In genomic region chr2:47118581-47118980, GRCh38 we compare ENCODE assay signal across 19 cellular contexts. TPM values are rescaled to one million over a fixed set of nuclear protein-coding genes. Genes with fewer than 3 reads are reported as not detected.
DNase-seq lines count a peak whose midpoint lies in the region; ATAC-seq and TF ChIP-seq lines count a peak whose summit lies in the region.
"Had no signal": no experiment of that assay in that cellular context is flagged by ENCODE, and none has a peak within 500 bp of the region (broad histone marks: within the 10 kb centered on the region; RNA-seq: fewer than 3 reads in every experiment).

No MANE protein-coding gene starts in this region.

- H3K27ac ChIP-seq in esophagus muscularis mucosa (replicated peaks in 1 of 4) = no peak overlapping the region
- no peak overlapping the region for H3K27ac ChIP-seq in hepatocyte
- H3K27ac ChIP-seq in heart right ventricle = no peak overlapping the region
- H3K27ac ChIP-seq: BLaER1, KMS-11 had no signal

- peak; percentile 13; the same call in 2 of the 3 replicates for ATAC-seq in SK-N-SH treated with all-trans-retinoic acid at 6 μM for 48 hours
- ATAC-seq in heart right ventricle = no peak

- TF ChIP-seq EP300 in esophagus muscularis mucosa (IDR thresholded peaks at IDR 0.05) = no peak

- no peaks in the 10 kb centered on the region for H4K20me1 ChIP-seq in hepatocyte (ENCODE audit: insufficient read depth, poor library complexity, severe bottlenecking)
- H4K20me1 ChIP-seq: BLaER1 had no signal

- intact Hi-C loops in esophagus muscularis mucosa (cut with DNase I) = no loop called here
- intact Hi-C loops in heart right ventricle (cut with DNase I) = no loop called here

- H3K27me3 ChIP-seq in esophagus muscularis mucosa (no peaks in the 10 kb centered on the region), hepatocyte (no peaks in the 10 kb centered on the region), heart right ventricle (no peaks in the 10 kb centered on the region)
- H3K27me3 ChIP-seq: BLaER1 had no signal

- DNase-seq in HFFc6 = no peak
- peak; percentile 47 for DNase-seq in esophagus muscularis mucosa (ENCODE audit: extremely low spot score)
- DNase-seq in osteocyte (ENCODE audit: extremely low spot score, unreplicated experiment) = no peak
- DNase-seq in hepatocyte (ENCODE audit: low spot score) = no peak
- no peak for DNase-seq in heart right ventricle
- no peak for DNase-seq in activated CD4-positive, CD25-positive, alpha-beta regulatory T cell treated with anti-CD3 and anti-CD28 coated beads, Interleukin-2, amount 50 U/mL, for 72 hours
- no peak for DNase-seq in stimulated activated CD4-positive, alpha-beta T cell treated with anti-CD3 and anti-CD28 coated beads, Interleukin-1b, Interleukin-23, amount 100 ng/mL, for 48 hours
- DNase-seq: DMS 273 treated with DMSO at 0.1 percent for 48 hours, GOT3, MM.1S, NCI-H1105, NCI-H187 treated with DMSO at 0.1 percent for 48 hours, NCI-H774, SHP77 had no signal

- H3K27me3 Mint-ChIP-seq in HFFc6 (ENCODE audit: insufficient read depth) (no peaks in the 10 kb centered on the region), osteocyte (ENCODE audit: unreplicated experiment) (no peaks in the 10 kb centered on the region)

- no peaks in the 10 kb centered on the region for H3K9me2 ChIP-seq in hepatocyte (replicated peaks; ENCODE audit: insufficient read depth)

- H3K79me2 ChIP-seq in hepatocyte = no peaks in the 10 kb centered on the region

- WGBS in esophagus muscularis mucosa = 36% methylated on average over 2 of the region's 2 CpGs
- WGBS in hepatocyte (ENCODE audit: low lambda C conversion rate, missing lambda C conversion rate) = 33% methylated on average over 2 of the region's 2 CpGs
- WGBS in heart right ventricle, 2 donors = 25 to 68% methylated on average over 2 of the region's 2 CpGs

- H3K36me3 ChIP-seq in esophagus muscularis mucosa (no peaks in the 10 kb centered on the region), hepatocyte (replicated peaks; ENCODE audit: insufficient read depth, low read depth) (no peaks in the 10 kb centered on the region), heart right ventricle (no peaks in the 10 kb centered on the region)
- H3K36me3 ChIP-seq: BLaER1 had no signal

- TF ChIP-seq POLR2A in esophagus muscularis mucosa (IDR thresholded peaks at IDR 0.05; ENCODE audit: low read depth) = no peak

- H3K9me3 Mint-ChIP-seq in HFFc6 (peaks cover 5% of the 10 kb centered on the region), osteocyte (ENCODE audit: unreplicated experiment) (no peaks in the 10 kb centered on the region)

- TF ChIP-seq CTCF in HFFc6 (IDR thresholded peaks at IDR 0.05) = no peak
- TF ChIP-seq CTCF in esophagus muscularis mucosa (IDR thresholded peaks at IDR 0.05) = no peak
- no peak for TF ChIP-seq CTCF in osteocyte (IDR thresholded peaks at IDR 0.05)
- TF ChIP-seq CTCF in hepatocyte (IDR thresholded peaks at IDR 0.05; ENCODE audit: poor library complexity) = no peak
- TF ChIP-seq CTCF in heart right ventricle (IDR thresholded peaks at IDR 0.05) = no peak

- H3K27ac Mint-ChIP-seq in HFFc6 (peak overlapping the region; percentile 78), osteocyte (ENCODE audit: unreplicated experiment) (peak overlapping the region; percentile 25)

- no peaks in the 10 kb centered on the region for H3K9me3 ChIP-seq in esophagus muscularis mucosa
- no peaks in the 10 kb centered on the region for H3K9me3 ChIP-seq in hepatocyte (ENCODE audit: low read depth)
- H3K9me3 ChIP-seq in heart right ventricle = peaks cover 0 to 6% (median 0%) of the 10 kb centered on the region in 11 donors
- H3K9me3 ChIP-seq: BLaER1 had no signal

- H3K36me3 Mint-ChIP-seq in HFFc6 (ENCODE audit: low read depth) (peaks cover 5% of the 10 kb centered on the region; the same call in 1 of the 2 replicates), osteocyte (ENCODE audit: unreplicated experiment) (no peaks in the 10 kb centered on the region)

- no peak overlapping the region for H3K4me2 ChIP-seq in hepatocyte
- H3K4me2 ChIP-seq: BLaER1, KMS-11 had no signal

- H3K4me3 ChIP-seq in esophagus muscularis mucosa (no peak overlapping the region), hepatocyte (no peak overlapping the region), heart right ventricle (no peak overlapping the region)
- H3K4me3 ChIP-seq: BLaER1 had no signal

- peak overlapping the region; percentile 65 for H3K4me3 Mint-ChIP-seq in HFFc6
- no peak overlapping the region for H3K4me3 Mint-ChIP-seq in osteocyte (ENCODE audit: unreplicated experiment)

- H3K4me1 Mint-ChIP-seq in HFFc6 (ENCODE audit: low read depth) (peaks cover 54% of the 10 kb centered on the region), osteocyte (ENCODE audit: unreplicated experiment) (peaks cover 31% of the 10 kb centered on the region)

- H3K4me1 ChIP-seq in esophagus muscularis mucosa = peaks cover 0 to 15% (median 13%) of the 10 kb centered on the region in 4 donors
- no peaks in the 10 kb centered on the region for H3K4me1 ChIP-seq in hepatocyte (ENCODE audit: insufficient read depth)
- peaks cover 0 to 14% (median 0%) of the 10 kb centered on the region in 9 donors for H3K4me1 ChIP-seq in heart right ventricle

- H2AFZ ChIP-seq in hepatocyte = no peak overlapping the region

TF ChIP-seq in SK-N-SH treated with all-trans-retinoic acid at 6 μM for 48 hours, 23 proteins besides CTCF, POLR2A, EP300 and RAD21:
- no peak; the same call in 1 of the 2 replicates for TF ChIP-seq ISL1 (CRISPR knock-in tag; IDR thresholded peaks at IDR 0.05)
- TF ChIP-seq, protein P1, sequence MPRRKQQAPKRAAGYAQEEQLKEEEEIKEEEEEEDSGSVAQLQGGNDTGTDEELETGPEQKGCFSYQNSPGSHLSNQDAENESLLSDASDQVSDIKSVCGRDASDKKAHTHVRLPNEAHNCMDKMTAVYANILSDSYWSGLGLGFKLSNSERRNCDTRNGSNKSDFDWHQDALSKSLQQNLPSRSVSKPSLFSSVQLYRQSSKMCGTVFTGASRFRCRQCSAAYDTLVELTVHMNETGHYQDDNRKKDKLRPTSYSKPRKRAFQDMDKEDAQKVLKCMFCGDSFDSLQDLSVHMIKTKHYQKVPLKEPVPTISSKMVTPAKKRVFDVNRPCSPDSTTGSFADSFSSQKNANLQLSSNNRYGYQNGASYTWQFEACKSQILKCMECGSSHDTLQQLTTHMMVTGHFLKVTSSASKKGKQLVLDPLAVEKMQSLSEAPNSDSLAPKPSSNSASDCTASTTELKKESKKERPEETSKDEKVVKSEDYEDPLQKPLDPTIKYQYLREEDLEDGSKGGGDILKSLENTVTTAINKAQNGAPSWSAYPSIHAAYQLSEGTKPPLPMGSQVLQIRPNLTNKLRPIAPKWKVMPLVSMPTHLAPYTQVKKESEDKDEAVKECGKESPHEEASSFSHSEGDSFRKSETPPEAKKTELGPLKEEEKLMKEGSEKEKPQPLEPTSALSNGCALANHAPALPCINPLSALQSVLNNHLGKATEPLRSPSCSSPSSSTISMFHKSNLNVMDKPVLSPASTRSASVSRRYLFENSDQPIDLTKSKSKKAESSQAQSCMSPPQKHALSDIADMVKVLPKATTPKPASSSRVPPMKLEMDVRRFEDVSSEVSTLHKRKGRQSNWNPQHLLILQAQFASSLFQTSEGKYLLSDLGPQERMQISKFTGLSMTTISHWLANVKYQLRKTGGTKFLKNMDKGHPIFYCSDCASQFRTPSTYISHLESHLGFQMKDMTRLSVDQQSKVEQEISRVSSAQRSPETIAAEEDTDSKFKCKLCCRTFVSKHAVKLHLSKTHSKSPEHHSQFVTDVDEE (CRISPR knock-in tag; IDR thresholded peaks at IDR 0.05) = no peak
- TF ChIP-seq SNAI2 (CRISPR knock-in tag; IDR thresholded peaks at IDR 0.05) = no peak
- TF ChIP-seq OSR1 (CRISPR knock-in tag; IDR thresholded peaks at IDR 0.05) = no peak
- no peak for TF ChIP-seq TOX (CRISPR knock-in tag; IDR thresholded peaks at IDR 0.05; ENCODE audit: borderline replicate concordance)
- TF ChIP-seq ARNTL (CRISPR knock-in tag; IDR thresholded peaks at IDR 0.05; ENCODE audit: borderline replicate concordance, low read depth) = no peak
- TF ChIP-seq, protein P2, sequence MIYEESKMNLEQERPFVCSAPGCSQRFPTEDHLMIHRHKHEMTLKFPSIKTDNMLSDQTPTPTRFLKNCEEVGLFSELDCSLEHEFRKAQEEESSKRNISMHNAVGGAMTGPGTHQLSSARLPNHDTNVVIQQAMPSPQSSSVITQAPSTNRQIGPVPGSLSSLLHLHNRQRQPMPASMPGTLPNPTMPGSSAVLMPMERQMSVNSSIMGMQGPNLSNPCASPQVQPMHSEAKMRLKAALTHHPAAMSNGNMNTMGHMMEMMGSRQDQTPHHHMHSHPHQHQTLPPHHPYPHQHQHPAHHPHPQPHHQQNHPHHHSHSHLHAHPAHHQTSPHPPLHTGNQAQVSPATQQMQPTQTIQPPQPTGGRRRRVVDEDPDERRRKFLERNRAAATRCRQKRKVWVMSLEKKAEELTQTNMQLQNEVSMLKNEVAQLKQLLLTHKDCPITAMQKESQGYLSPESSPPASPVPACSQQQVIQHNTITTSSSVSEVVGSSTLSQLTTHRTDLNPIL (CRISPR knock-in tag; IDR thresholded peaks at IDR 0.05; ENCODE audit: low read depth) = no peak
- TF ChIP-seq ESRRG (CRISPR knock-in tag; IDR thresholded peaks at IDR 0.05) = no peak
- TF ChIP-seq ZFP30 (CRISPR knock-in tag; IDR thresholded peaks at IDR 0.05) = no peak

RNA-seq across cellular contexts. Expression of gene STPG4, which starts 36.5 kb away (rescaled TPM):
- total RNA-seq in HFFc6 (2021; fragmentation: NEBNext Ultra II Directional; extraction: Animal tissue kit (Norgen Biotek cat#: 25700)) = under 1 TPM in 3 of 6 experiments, not detected in 3; 0.19 to 0.40 (median 0.25) TPM
- total RNA-seq in esophagus muscularis mucosa (not detected), osteocyte (0.37 and 0.56 TPM in 2 replicates), hepatocyte (0.72 TPM in 1 of 2 replicates, not detected in the other), heart right ventricle (under 1 TPM in 2 of 10 donors, not detected in 8; 0.44 to 0.45 TPM)
- polyA plus RNA-seq in hepatocyte (0.19 TPM in 1 of 2 replicates, not detected in the other), heart right ventricle (under 1 TPM in 1 of 2 donors, not detected in 1; 0.06 TPM)
- total RNA-seq: Daoy, NCI-H460 had no signal

RNA-seq across cellular contexts. Expression of gene CALM2, which starts 57.7 kb away (rescaled TPM):
- 1,000 to 10,000 TPM; 1,006 to 1,273 (median 1,121) TPM for total RNA-seq in HFFc6 (2021; fragmentation: NEBNext Ultra II Directional; extraction: Animal tissue kit (Norgen Biotek cat#: 25700))
- total RNA-seq in esophagus muscularis mucosa = 1,000 to 10,000 TPM in 1 of 4 donors, 100 to 1,000 TPM in 3; 583 to 1,083 (median 785) TPM
- total RNA-seq in osteocyte = 594 TPM in 2 replicates
- 705 and 910 TPM in 2 replicates for total RNA-seq in hepatocyte
- 1,204 and 1,284 TPM in 2 replicates for polyA plus RNA-seq in hepatocyte
- 100 to 1,000 TPM; 364 to 750 (median 453) TPM for total RNA-seq in heart right ventricle
- 100 to 1,000 TPM; 362 to 367 TPM for polyA plus RNA-seq in heart right ventricle
